8 cellular contexts compared by ENCODE assay signal in genomic region chr4:122151982-122152698, GRCh38. TPM values are rescaled to one million over a fixed set of nuclear protein-coding genes. Genes with fewer than 3 reads are reported as not detected.
DNase-seq lines count a peak whose midpoint lies in the region; ATAC-seq and TF ChIP-seq lines count a peak whose summit lies in the region.

Gene BLTP1, plus strand, starts transcription at chr4:122152331. Its CDS starts 18,317 bp downstream, at chr4:122170648.

- H3K36me3 Mint-ChIP-seq in CD14-positive monocyte, result peaks cover 19 to 21% of the 10 kb centered on the region in 2 donors
- H3K36me3 Mint-ChIP-seq in activated CD8-positive, alpha-beta T cell treated with anti-CD3 and anti-CD28 coated beads, Interleukin-2, amount 10 ng/mL, durations not matched to agents 7 days and 5 days (ENCODE audit: low read depth), result peaks cover 26% of the 10 kb centered on the region

- H3K4me3 ChIP-seq in ectodermal cell (ENCODE audit: insufficient read depth, low read depth, low read length), result peak within 1 kb of the TSS; percentile 92
- peak within 1 kb of the TSS; percentile 97 for H3K4me3 ChIP-seq in lower lobe of right lung

- no peaks in the 10 kb centered on the region for H3K4me1 ChIP-seq in ectodermal cell (ENCODE audit: control insufficient read depth, insufficient read depth, low read length)
- H3K4me1 ChIP-seq in lower lobe of right lung, result peaks cover 26% of the 10 kb centered on the region

- peaks cover under 1% of the 10 kb centered on the region for H3K36me3 ChIP-seq in ectodermal cell (ENCODE audit: control insufficient read depth, insufficient read depth, low read length)
- no peaks in the 10 kb centered on the region for H3K36me3 ChIP-seq in lower lobe of right lung

- peak within 1 kb of the TSS; percentile 86 to 98 for H3K4me3 Mint-ChIP-seq in CD14-positive monocyte
- peak within 1 kb of the TSS; percentile 93 for H3K4me3 Mint-ChIP-seq in activated CD8-positive, alpha-beta T cell treated with anti-CD3 and anti-CD28 coated beads, Interleukin-2, amount 10 ng/mL, durations not matched to agents 7 days and 5 days

- ATAC-seq in GM19351 (IDR thresholded peaks at IDR 0.05; ENCODE audit: unreplicated experiment) (peak; percentile 92), HG03521 (IDR thresholded peaks at IDR 0.05; ENCODE audit: unreplicated experiment) (peak; percentile 98), lower lobe of right lung (peak; percentile 99 to 100)
- ATAC-seq in activated CD8-positive, alpha-beta T cell treated with anti-CD3 and anti-CD28 coated beads, Interleukin-2, amount 10 ng/mL, durations not matched to agents 7 days and 5 days, result peak; percentile 95

- H3K27ac Mint-ChIP-seq in CD14-positive monocyte, result peak within 1 kb of the TSS; percentile 88 to 99 (median 97)
- peak within 1 kb of the TSS; percentile 95 for H3K27ac Mint-ChIP-seq in activated CD8-positive, alpha-beta T cell treated with anti-CD3 and anti-CD28 coated beads, Interleukin-2, amount 10 ng/mL, durations not matched to agents 7 days and 5 days

- H3K9me3 Mint-ChIP-seq in CD14-positive monocyte, result peaks cover 0 to 1% (median 0%) of the 10 kb centered on the region in 7 donors
- H3K9me3 Mint-ChIP-seq in activated CD8-positive, alpha-beta T cell treated with anti-CD3 and anti-CD28 coated beads, Interleukin-2, amount 10 ng/mL, durations not matched to agents 7 days and 5 days (ENCODE audit: insufficient read depth), result no peaks in the 10 kb centered on the region

- peaks cover 41% of the 10 kb centered on the region for H3K4me1 Mint-ChIP-seq in CD14-positive monocyte
- H3K4me1 Mint-ChIP-seq in activated CD8-positive, alpha-beta T cell treated with anti-CD3 and anti-CD28 coated beads, Interleukin-2, amount 10 ng/mL, durations not matched to agents 7 days and 5 days (ENCODE audit: low read depth), result peaks cover 46% of the 10 kb centered on the region

- WGBS in ectodermal cell, 2 experiments, result 1% methylated on average over 50 of the region's 50 CpGs

- H3K9me3 ChIP-seq in ectodermal cell (ENCODE audit: control insufficient read depth, low read length), result no peaks in the 10 kb centered on the region
- no peaks in the 10 kb centered on the region for H3K9me3 ChIP-seq in lower lobe of right lung

- CTCF ChIA-PET in activated CD8-positive, alpha-beta T cell treated with anti-CD3 and anti-CD28 coated beads, Interleukin-2, amount 10 ng/mL, durations not matched to agents 7 days and 5 days (lab: Charles Lee), result interaction anchor here (1.0 to 1.7 kb wide), 2 partner anchors 18 to 21 kb away, joined by 3 to 7 read pairs; no protein-coding TSS in a partner anchor

- H3K27ac ChIP-seq in ectodermal cell (ENCODE audit: insufficient read depth, low read depth, low read length, poor library complexity, severe bottlenecking), result peak within 1 kb of the TSS; percentile 31
- H3K27ac ChIP-seq in lower lobe of right lung, result peak within 1 kb of the TSS; percentile 98

- peaks cover 0 to 2% (median 2%) of the 10 kb centered on the region in 3 donors for H3K27me3 Mint-ChIP-seq in CD14-positive monocyte (ENCODE audit: low read depth in 3 of 3)
- H3K27me3 Mint-ChIP-seq in activated CD8-positive, alpha-beta T cell treated with anti-CD3 and anti-CD28 coated beads, Interleukin-2, amount 10 ng/mL, durations not matched to agents 7 days and 5 days (ENCODE audit: low read depth), result no peaks in the 10 kb centered on the region

- H3K27me3 ChIP-seq in ectodermal cell (ENCODE audit: control insufficient read depth, insufficient read depth, low read length, poor library complexity, severe bottlenecking) (no peaks in the 10 kb centered on the region), lower lobe of right lung (ENCODE audit: low read depth) (no peaks in the 10 kb centered on the region)

- intact Hi-C loops in CD14-positive monocyte (cut with micrococcal nuclease) (no loop called here), lower lobe of right lung (cut with DNase I) (no loop called here)

- DNase-seq in CD14-positive monocyte (ENCODE audit: low spot score), result peak; percentile 78
- peak; percentile 60 for DNase-seq in NCI-H82 treated with DMSO at 0.1 percent for 48 hours (lab: John Stamatoyannopoulos, UW; ENCODE audit: unreplicated experiment)
- DNase-seq in activated CD8-positive, alpha-beta T cell treated with anti-CD3 and anti-CD28 coated beads, Interleukin-2, amount 10 ng/mL, durations not matched to agents 7 days and 5 days, result peak; percentile 89
- DNase-seq in lower lobe of right lung, result peak; percentile 95
- peak; percentile 73 to 85 (median 78) for DNase-seq in stimulated activated CD4-positive, alpha-beta T cell treated with anti-CD3 and anti-CD28 coated beads, TNF-alpha, amount 100 ng/mL, for 24 hours (ENCODE audit: low read depth in 3 of 3)

- POLR2A ChIA-PET in activated CD8-positive, alpha-beta T cell treated with anti-CD3 and anti-CD28 coated beads, Interleukin-2, amount 10 ng/mL, durations not matched to agents 7 days and 5 days (lab: Charles Lee), result interaction anchor here (0.7 to 2.0 kb wide), 4 partner anchors 10 to 34 kb away, joined by 3 to 7 read pairs (median 4); no protein-coding TSS in a partner anchor

- TF ChIP-seq CTCF in CD14-positive monocyte (IDR thresholded peaks at IDR 0.05), result no peak
- TF ChIP-seq CTCF in lower lobe of right lung (IDR thresholded peaks at IDR 0.05), result no peak

RNA-seq across cellular contexts. Expression of gene BLTP1, which starts in this region (rescaled TPM):
- polyA plus RNA-seq in CD14-positive monocyte, result 1 to 10 TPM; 2.7 to 3.3 TPM
- total RNA-seq in activated CD8-positive, alpha-beta T cell treated with anti-CD3 and anti-CD28 coated beads, Interleukin-2, amount 10 ng/mL, durations not matched to agents 7 days and 5 days, result 10 to 100 TPM; 34.0 to 35.4 TPM
- polyA plus RNA-seq in ectodermal cell (2013, experiment 1 of 4), result 31.2 TPM
- 37.0 TPM for polyA plus RNA-seq in ectodermal cell (2013, experiment 2 of 4)
- polyA plus RNA-seq in ectodermal cell (2013, experiment 3 of 4), result 27.7 TPM
- 39.1 TPM for polyA plus RNA-seq in ectodermal cell (2013, experiment 4 of 4)
- total RNA-seq in lower lobe of right lung, result 84.4 TPM

Comparison
In these comparisons a context has a peak if more than half of its experiments do, and no peak if none do; other contexts are left out.
1. Peak in every context shown above with its lines: DNase-seq, ATAC-seq, H3K4me3 ChIP-seq and H3K27ac ChIP-seq.